Comparison of ENCODE assay signal across 16 cellular contexts in genomic region chr2:75808039-75808438, GRCh38.
"Had no signal": no experiment of that assay in that cellular context is flagged by ENCODE, and none has a peak within 500 bp of the region (broad histone marks: within the 10 kb centered on the region; RNA-seq: fewer than 3 reads in every experiment).

No MANE protein-coding gene starts in this region.

- DNase-seq: activated CD4-positive, alpha-beta T cell treated with anti-CD3 and anti-CD28 coated beads for 1 hour; activated CD4-positive, alpha-beta T cell treated with anti-CD3 and anti-CD28 coated beads, Interleukin-2, amount 50 U/mL, for 48 hours; activated CD8-positive, alpha-beta memory T cell treated with anti-CD3 and anti-CD28 coated beads, Interleukin-2, amount 10 ng/mL, durations not matched to agents 7 days and 5 days; activated effector memory CD4-positive, alpha-beta T cell treated with anti-CD3 and anti-CD28 coated beads, Interleukin-2, amount 50 U/mL, for 16 hours; activated naive CD8-positive, alpha-beta T cell treated with anti-CD3 and anti-CD28 coated beads for 36 hours; activated T-cell treated with anti-CD3 and anti-CD28 coated beads, Interleukin-2, amount 50 U/mL, for 24 hours; brain microvascular endothelial cell; dermis blood vessel endothelial cell; foreskin melanocyte; heart left ventricle; left ventricle myocardium inferior; retina; small intestine; T-helper 9 cell; tibial artery had no signal

- H3K27ac ChIP-seq: brain microvascular endothelial cell, heart left ventricle, left ventricle myocardium inferior, tibial artery had no signal

- H3K9me3 ChIP-seq: heart left ventricle, left ventricle myocardium inferior, tibial artery had no signal

- H3K4me3 ChIP-seq: heart left ventricle, left ventricle myocardium inferior, tibial artery had no signal

- H3K4me1 ChIP-seq: heart left ventricle, left ventricle myocardium inferior, tibial artery had no signal

- H3K36me3 ChIP-seq: brain microvascular endothelial cell, heart left ventricle, left ventricle myocardium inferior, tibial artery had no signal

- H3K27me3 ChIP-seq: brain microvascular endothelial cell, heart left ventricle, tibial artery had no signal

- FAIRE-seq: islet of Langerhans had no signal

- ATAC-seq: activated CD8-positive, alpha-beta memory T cell treated with anti-CD3 and anti-CD28 coated beads, Interleukin-2, amount 10 ng/mL, durations not matched to agents 7 days and 5 days; heart left ventricle had no signal
